1 cellular context compared by ENCODE assay signal in the genomic region with DNA sequence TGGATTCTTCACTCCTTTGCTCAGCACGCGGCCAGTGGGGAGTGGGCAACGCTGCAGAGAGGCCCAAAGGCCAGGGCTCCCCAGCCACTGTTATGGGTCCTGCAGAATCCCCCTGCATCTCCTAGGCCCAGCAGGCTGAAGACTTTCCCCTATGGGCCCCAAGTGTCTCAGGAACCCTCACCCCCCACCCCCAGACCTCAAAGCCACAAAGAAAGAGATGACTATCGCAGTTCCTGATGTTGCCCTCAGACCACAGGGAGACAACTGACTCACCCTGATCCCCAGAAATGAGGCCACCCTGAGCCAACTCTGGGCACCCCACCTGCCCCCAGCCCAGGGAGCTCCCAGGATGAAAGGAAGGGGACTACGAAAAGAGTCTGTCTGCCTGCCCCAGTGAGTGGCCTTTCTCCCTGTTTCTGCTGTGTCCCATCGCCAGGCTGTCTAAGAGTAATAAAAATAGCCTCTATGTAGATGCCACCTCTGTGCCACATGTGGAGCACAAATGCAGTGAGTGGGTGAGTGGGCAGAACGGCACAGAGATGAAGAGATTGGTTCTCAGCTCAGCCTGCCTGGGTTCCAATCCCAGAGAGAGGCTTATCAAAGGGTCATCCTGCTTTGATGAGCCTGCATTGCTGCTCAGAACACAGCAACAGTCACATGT.
TF ChIP-seq lines count a peak whose summit lies in the region.

No MANE protein-coding gene starts in this region.

TF ChIP-seq in GM12878, 131 proteins besides CTCF, POLR2A, EP300 and RAD21 (continued from another document and continues in another):
- TF ChIP-seq EGR1 (IDR thresholded peaks at IDR 0.05; ENCODE audit: borderline replicate concordance in 1 of 2, low read depth in 2 of 2, low read length in 2 of 2), result peak in 1 of 2 experiments; percentile 61; a peak in 1 of 3 replicates
- TF ChIP-seq, protein P1, sequence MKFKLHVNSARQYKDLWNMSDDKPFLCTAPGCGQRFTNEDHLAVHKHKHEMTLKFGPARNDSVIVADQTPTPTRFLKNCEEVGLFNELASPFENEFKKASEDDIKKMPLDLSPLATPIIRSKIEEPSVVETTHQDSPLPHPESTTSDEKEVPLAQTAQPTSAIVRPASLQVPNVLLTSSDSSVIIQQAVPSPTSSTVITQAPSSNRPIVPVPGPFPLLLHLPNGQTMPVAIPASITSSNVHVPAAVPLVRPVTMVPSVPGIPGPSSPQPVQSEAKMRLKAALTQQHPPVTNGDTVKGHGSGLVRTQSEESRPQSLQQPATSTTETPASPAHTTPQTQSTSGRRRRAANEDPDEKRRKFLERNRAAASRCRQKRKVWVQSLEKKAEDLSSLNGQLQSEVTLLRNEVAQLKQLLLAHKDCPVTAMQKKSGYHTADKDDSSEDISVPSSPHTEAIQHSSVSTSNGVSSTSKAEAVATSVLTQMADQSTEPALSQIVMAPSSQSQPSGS (IDR thresholded peaks at IDR 0.05; ENCODE audit: low read length), result peak; percentile 70
- TF ChIP-seq SPI1 (IDR thresholded peaks at IDR 0.05; ENCODE audit: borderline replicate concordance, insufficient read depth, low read depth, low read length), result peak; percentile 20; the same call in 1 of the 2 replicates
- TF ChIP-seq, protein P2, sequence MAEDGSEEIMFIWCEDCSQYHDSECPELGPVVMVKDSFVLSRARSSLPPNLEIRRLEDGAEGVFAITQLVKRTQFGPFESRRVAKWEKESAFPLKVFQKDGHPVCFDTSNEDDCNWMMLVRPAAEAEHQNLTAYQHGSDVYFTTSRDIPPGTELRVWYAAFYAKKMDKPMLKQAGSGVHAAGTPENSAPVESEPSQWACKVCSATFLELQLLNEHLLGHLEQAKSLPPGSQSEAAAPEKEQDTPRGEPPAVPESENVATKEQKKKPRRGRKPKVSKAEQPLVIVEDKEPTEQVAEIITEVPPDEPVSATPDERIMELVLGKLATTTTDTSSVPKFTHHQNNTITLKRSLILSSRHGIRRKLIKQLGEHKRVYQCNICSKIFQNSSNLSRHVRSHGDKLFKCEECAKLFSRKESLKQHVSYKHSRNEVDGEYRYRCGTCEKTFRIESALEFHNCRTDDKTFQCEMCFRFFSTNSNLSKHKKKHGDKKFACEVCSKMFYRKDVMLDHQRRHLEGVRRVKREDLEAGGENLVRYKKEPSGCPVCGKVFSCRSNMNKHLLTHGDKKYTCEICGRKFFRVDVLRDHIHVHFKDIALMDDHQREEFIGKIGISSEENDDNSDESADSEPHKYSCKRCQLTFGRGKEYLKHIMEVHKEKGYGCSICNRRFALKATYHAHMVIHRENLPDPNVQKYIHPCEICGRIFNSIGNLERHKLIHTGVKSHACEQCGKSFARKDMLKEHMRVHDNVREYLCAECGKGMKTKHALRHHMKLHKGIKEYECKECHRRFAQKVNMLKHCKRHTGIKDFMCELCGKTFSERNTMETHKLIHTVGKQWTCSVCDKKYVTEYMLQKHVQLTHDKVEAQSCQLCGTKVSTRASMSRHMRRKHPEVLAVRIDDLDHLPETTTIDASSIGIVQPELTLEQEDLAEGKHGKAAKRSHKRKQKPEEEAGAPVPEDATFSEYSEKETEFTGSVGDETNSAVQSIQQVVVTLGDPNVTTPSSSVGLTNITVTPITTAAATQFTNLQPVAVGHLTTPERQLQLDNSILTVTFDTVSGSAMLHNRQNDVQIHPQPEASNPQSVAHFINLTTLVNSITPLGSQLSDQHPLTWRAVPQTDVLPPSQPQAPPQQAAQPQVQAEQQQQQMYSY (CRISPR knock-in tag; IDR thresholded peaks at IDR 0.05), result no peak
- TF ChIP-seq, protein P3, sequence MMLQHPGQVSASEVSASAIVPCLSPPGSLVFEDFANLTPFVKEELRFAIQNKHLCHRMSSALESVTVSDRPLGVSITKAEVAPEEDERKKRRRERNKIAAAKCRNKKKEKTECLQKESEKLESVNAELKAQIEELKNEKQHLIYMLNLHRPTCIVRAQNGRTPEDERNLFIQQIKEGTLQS (IDR thresholded peaks at IDR 0.05; ENCODE audit: borderline replicate concordance, extremely low read depth, low read depth, low read length), result no peak
- no peak for TF ChIP-seq NFXL1 (IDR thresholded peaks at IDR 0.05; ENCODE audit: borderline replicate concordance)
- TF ChIP-seq, protein P4, sequence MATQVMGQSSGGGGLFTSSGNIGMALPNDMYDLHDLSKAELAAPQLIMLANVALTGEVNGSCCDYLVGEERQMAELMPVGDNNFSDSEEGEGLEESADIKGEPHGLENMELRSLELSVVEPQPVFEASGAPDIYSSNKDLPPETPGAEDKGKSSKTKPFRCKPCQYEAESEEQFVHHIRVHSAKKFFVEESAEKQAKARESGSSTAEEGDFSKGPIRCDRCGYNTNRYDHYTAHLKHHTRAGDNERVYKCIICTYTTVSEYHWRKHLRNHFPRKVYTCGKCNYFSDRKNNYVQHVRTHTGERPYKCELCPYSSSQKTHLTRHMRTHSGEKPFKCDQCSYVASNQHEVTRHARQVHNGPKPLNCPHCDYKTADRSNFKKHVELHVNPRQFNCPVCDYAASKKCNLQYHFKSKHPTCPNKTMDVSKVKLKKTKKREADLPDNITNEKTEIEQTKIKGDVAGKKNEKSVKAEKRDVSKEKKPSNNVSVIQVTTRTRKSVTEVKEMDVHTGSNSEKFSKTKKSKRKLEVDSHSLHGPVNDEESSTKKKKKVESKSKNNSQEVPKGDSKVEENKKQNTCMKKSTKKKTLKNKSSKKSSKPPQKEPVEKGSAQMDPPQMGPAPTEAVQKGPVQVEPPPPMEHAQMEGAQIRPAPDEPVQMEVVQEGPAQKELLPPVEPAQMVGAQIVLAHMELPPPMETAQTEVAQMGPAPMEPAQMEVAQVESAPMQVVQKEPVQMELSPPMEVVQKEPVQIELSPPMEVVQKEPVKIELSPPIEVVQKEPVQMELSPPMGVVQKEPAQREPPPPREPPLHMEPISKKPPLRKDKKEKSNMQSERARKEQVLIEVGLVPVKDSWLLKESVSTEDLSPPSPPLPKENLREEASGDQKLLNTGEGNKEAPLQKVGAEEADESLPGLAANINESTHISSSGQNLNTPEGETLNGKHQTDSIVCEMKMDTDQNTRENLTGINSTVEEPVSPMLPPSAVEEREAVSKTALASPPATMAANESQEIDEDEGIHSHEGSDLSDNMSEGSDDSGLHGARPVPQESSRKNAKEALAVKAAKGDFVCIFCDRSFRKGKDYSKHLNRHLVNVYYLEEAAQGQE (IDR thresholded peaks at IDR 0.05; ENCODE audit: low read depth, low read length), result no peak
- peak; percentile 83 for TF ChIP-seq FOXM1 (IDR thresholded peaks at IDR 0.05; ENCODE audit: low read depth, low read length)
- TF ChIP-seq SREBF1 (IDR thresholded peaks at IDR 0.05; ENCODE audit: low read length), result no peak
- TF ChIP-seq, protein P5, sequence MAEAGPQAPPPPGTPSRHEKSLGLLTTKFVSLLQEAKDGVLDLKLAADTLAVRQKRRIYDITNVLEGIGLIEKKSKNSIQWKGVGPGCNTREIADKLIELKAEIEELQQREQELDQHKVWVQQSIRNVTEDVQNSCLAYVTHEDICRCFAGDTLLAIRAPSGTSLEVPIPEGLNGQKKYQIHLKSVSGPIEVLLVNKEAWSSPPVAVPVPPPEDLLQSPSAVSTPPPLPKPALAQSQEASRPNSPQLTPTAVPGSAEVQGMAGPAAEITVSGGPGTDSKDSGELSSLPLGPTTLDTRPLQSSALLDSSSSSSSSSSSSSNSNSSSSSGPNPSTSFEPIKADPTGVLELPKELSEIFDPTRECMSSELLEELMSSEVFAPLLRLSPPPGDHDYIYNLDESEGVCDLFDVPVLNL (IDR thresholded peaks at IDR 0.05; ENCODE audit: low read depth, low read length), result no peak
- TF ChIP-seq IKZF2 (IDR thresholded peaks at IDR 0.05), result peak; percentile 84
- no peak for TF ChIP-seq ZNF274 (IDR thresholded peaks at IDR 0.05; ENCODE audit: insufficient read depth, insufficient read length)
- TF ChIP-seq, protein P6, sequence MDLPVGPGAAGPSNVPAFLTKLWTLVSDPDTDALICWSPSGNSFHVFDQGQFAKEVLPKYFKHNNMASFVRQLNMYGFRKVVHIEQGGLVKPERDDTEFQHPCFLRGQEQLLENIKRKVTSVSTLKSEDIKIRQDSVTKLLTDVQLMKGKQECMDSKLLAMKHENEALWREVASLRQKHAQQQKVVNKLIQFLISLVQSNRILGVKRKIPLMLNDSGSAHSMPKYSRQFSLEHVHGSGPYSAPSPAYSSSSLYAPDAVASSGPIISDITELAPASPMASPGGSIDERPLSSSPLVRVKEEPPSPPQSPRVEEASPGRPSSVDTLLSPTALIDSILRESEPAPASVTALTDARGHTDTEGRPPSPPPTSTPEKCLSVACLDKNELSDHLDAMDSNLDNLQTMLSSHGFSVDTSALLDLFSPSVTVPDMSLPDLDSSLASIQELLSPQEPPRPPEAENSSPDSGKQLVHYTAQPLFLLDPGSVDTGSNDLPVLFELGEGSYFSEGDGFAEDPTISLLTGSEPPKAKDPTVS (IDR thresholded peaks at IDR 0.05; ENCODE audit: low read depth, low read length), result no peak
- TF ChIP-seq DPF2 (IDR thresholded peaks at IDR 0.05), result peak; percentile 72
- peak; percentile 38; the same call in 1 of the 2 replicates for TF ChIP-seq ZBED1 (IDR thresholded peaks at IDR 0.05; ENCODE audit: borderline replicate concordance)
- TF ChIP-seq, protein P7, sequence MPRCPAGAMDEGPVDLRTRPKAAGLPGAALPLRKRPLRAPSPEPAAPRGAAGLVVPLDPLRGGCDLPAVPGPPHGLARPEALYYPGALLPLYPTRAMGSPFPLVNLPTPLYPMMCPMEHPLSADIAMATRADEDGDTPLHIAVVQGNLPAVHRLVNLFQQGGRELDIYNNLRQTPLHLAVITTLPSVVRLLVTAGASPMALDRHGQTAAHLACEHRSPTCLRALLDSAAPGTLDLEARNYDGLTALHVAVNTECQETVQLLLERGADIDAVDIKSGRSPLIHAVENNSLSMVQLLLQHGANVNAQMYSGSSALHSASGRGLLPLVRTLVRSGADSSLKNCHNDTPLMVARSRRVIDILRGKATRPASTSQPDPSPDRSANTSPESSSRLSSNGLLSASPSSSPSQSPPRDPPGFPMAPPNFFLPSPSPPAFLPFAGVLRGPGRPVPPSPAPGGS (IDR thresholded peaks at IDR 0.05; ENCODE audit: borderline replicate concordance, insufficient read depth, low read depth, low read length, poor library complexity, severe bottlenecking), result peak; percentile 71
- TF ChIP-seq TAF1 (IDR thresholded peaks at IDR 0.05; ENCODE audit: borderline replicate concordance, low read depth, low read length), result no peak
- peak; percentile 56 for TF ChIP-seq MEF2B (IDR thresholded peaks at IDR 0.05; ENCODE audit: partially characterized antibody, poor library complexity, severe bottlenecking)
- TF ChIP-seq RELA (IDR thresholded peaks at IDR 0.05; ENCODE audit: borderline replicate concordance, partially characterized antibody), result no peak
- peak; percentile 84 for TF ChIP-seq POU2F2 (IDR thresholded peaks at IDR 0.05; ENCODE audit: borderline replicate concordance, low read depth, low read length)
- TF ChIP-seq CBFB (IDR thresholded peaks at IDR 0.05; ENCODE audit: low read depth), result peak; percentile 99
- no peak for TF ChIP-seq SIN3A (IDR thresholded peaks at IDR 0.05; ENCODE audit: low read depth, low read length)
- TF ChIP-seq FOS (IDR thresholded peaks at IDR 0.05; ENCODE audit: borderline replicate concordance, extremely low read depth, insufficient read length), result no peak
- no peak for TF ChIP-seq BRCA1 (IDR thresholded peaks at IDR 0.05; ENCODE audit: low read depth, low read length)
- no peak for TF ChIP-seq RFX5 (IDR thresholded peaks at IDR 0.05; ENCODE audit: low read depth, low read length)
- no peak for TF ChIP-seq MYB (IDR thresholded peaks at IDR 0.05; ENCODE audit: borderline replicate concordance, low read depth, low read length)
- peak; percentile 82; the same call in 1 of the 2 replicates for TF ChIP-seq MTA3 (IDR thresholded peaks at IDR 0.05; ENCODE audit: borderline replicate concordance, low read length)
- TF ChIP-seq PML (IDR thresholded peaks at IDR 0.05; ENCODE audit: low read length), result no peak
- no peak for TF ChIP-seq ZZZ3 (IDR thresholded peaks at IDR 0.05; ENCODE audit: control insufficient read depth, insufficient read length, low read depth)
- no peak for TF ChIP-seq CHD1 (IDR thresholded peaks at IDR 0.05; ENCODE audit: low read depth, low read length)
- no peak for TF ChIP-seq RBBP5 (conservative IDR thresholded peaks at IDR 0.05)
- peak; percentile 55; the same call in 1 of the 2 replicates for TF ChIP-seq MEF2A (IDR thresholded peaks at IDR 0.05; ENCODE audit: insufficient read depth, low read depth, low read length)
- peak; percentile 88 for TF ChIP-seq JUNB (IDR thresholded peaks at IDR 0.05)
- TF ChIP-seq ASH2L (IDR thresholded peaks at IDR 0.05; ENCODE audit: borderline replicate concordance, low read depth), result no peak
- TF ChIP-seq TCF3 (IDR thresholded peaks at IDR 0.05; ENCODE audit: borderline replicate concordance, insufficient read depth, low read depth, low read length), result peak; percentile 69; the same call in 1 of the 2 replicates
- TF ChIP-seq, protein P8, sequence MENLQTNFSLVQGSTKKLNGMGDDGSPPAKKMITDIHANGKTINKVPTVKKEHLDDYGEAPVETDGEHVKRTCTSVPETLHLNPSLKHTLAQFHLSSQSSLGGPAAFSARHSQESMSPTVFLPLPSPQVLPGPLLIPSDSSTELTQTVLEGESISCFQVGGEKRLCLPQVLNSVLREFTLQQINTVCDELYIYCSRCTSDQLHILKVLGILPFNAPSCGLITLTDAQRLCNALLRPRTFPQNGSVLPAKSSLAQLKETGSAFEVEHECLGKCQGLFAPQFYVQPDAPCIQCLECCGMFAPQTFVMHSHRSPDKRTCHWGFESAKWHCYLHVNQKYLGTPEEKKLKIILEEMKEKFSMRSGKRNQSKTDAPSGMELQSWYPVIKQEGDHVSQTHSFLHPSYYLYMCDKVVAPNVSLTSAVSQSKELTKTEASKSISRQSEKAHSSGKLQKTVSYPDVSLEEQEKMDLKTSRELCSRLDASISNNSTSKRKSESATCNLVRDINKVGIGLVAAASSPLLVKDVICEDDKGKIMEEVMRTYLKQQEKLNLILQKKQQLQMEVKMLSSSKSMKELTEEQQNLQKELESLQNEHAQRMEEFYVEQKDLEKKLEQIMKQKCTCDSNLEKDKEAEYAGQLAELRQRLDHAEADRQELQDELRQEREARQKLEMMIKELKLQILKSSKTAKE (IDR thresholded peaks at IDR 0.05; ENCODE audit: low read depth, poor library complexity, severe bottlenecking), result peak; percentile 68
- peak; percentile 91 for TF ChIP-seq NFIC (IDR thresholded peaks at IDR 0.05; ENCODE audit: low read depth, low read length)
- TF ChIP-seq PAX5 (IDR thresholded peaks at IDR 0.05; ENCODE audit: borderline replicate concordance, low read depth, low read length), result peak; percentile 85; the same call in 1 of the 2 replicates
- TF ChIP-seq IKZF1 (conservative IDR thresholded peaks at IDR 0.05), result peak; percentile 81
- no peak for TF ChIP-seq ZSCAN29 (IDR thresholded peaks at IDR 0.05)
- peak; percentile 77; the same call in 1 of the 2 replicates for TF ChIP-seq TCF12 (IDR thresholded peaks at IDR 0.05; ENCODE audit: low read depth, low read length)
- peak; percentile 88 for TF ChIP-seq IRF4 (IDR thresholded peaks at IDR 0.05; ENCODE audit: low read depth, low read length)
- TF ChIP-seq BCL11A (IDR thresholded peaks at IDR 0.05; ENCODE audit: low read depth, low read length), result peak; percentile 91
- peak in 1 of 2 experiments; percentile 48; a peak in 1 of 4 replicates for TF ChIP-seq SRF (IDR thresholded peaks at IDR 0.05; ENCODE audit: low read depth in 2 of 2, low read length in 2 of 2)
- TF ChIP-seq, protein P9, sequence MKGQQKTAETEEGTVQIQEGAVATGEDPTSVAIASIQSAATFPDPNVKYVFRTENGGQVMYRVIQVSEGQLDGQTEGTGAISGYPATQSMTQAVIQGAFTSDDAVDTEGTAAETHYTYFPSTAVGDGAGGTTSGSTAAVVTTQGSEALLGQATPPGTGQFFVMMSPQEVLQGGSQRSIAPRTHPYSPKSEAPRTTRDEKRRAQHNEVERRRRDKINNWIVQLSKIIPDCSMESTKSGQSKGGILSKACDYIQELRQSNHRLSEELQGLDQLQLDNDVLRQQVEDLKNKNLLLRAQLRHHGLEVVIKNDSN (IDR thresholded peaks at IDR 0.05; ENCODE audit: borderline replicate concordance, extremely low read length, insufficient read depth, low read depth, low read length), result no peak
- TF ChIP-seq WRNIP1 (IDR thresholded peaks at IDR 0.05; ENCODE audit: borderline replicate concordance, low read depth, low read length), result no peak
